ENCODE assay signal across 27 cellular contexts in the genomic region with DNA sequence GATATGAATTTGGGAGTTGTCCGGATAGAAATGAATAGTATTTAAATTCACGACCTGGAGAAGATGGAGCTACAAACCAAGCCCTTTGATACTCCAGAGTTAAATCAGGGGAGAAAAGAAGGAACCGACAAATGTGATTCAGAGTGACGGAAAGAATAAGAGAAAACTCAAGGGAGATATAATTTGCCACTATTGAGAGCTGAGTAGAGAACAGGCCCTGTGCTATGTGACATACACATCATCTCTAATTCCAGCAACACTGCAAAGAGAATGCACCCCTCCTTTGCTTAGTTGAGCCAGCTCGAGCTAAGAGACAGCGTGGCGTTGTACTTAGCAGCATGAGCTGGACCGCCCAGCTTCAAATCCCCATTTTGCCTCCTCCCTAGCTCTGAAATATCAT.
DNase-seq lines count a peak whose midpoint lies in the region; TF ChIP-seq lines count a peak whose summit lies in the region.
"Had no signal": no experiment of that assay in that cellular context is flagged by ENCODE, and none has a peak within 500 bp of the region (broad histone marks: within the 10 kb centered on the region; RNA-seq: fewer than 3 reads in every experiment).

No MANE protein-coding gene starts in this region.

- peaks cover 4% of the 10 kb centered on the region for H3F3A ChIP-seq in neural cell (ENCODE audit: insufficient read depth, low read length, poor library complexity, severe bottlenecking)

- no peak overlapping the region for H2AFZ ChIP-seq in neural cell (ENCODE audit: low read depth, low read length)

- H3K9ac ChIP-seq in neural cell (ENCODE audit: low read length) = no peak overlapping the region
- H3K9ac ChIP-seq: BLaER1; BLaER1 treated with 17β-estradiol and CSF1 and Interleukin-3, amounts not matched to agents 10 nM and 100 nM had no signal

- no peaks in the 10 kb centered on the region for H3K27me3 ChIP-seq in neural cell (ENCODE audit: insufficient read depth, low read depth, low read length)
- H3K27me3 ChIP-seq: BE2C; BLaER1; BLaER1 treated with 17β-estradiol and CSF1 and Interleukin-3, amounts not matched to agents 10 nM and 100 nM had no signal

- no peaks in the 10 kb centered on the region for H3K9me2 ChIP-seq in neural cell (ENCODE audit: insufficient read depth, low read length)

- no peaks in the 10 kb centered on the region for H4K20me1 ChIP-seq in neural cell (ENCODE audit: insufficient read depth)
- H4K20me1 ChIP-seq: BLaER1; BLaER1 treated with 17β-estradiol and CSF1 and Interleukin-3, amounts not matched to agents 10 nM and 100 nM had no signal

- peak overlapping the region; percentile 35 for H3K27ac ChIP-seq in neural cell (ENCODE audit: low read length)
- H3K27ac ChIP-seq: 22Rv1; A549; BLaER1; BLaER1 treated with 17β-estradiol and CSF1 and Interleukin-3, amounts not matched to agents 10 nM and 100 nM; C4-2B had no signal

- no peak overlapping the region for H3K4me3 ChIP-seq in neural cell (ENCODE audit: low read length)
- H3K4me3 ChIP-seq: A549; BLaER1; BLaER1 treated with 17β-estradiol and CSF1 and Interleukin-3, amounts not matched to agents 10 nM and 100 nM had no signal

- no peak overlapping the region for H3K4me2 ChIP-seq in neural cell (ENCODE audit: low read length)
- H3K4me2 ChIP-seq: A549; BLaER1; BLaER1 treated with 17β-estradiol and CSF1 and Interleukin-3, amounts not matched to agents 10 nM and 100 nM had no signal

- H3K36me3 ChIP-seq in neural cell (ENCODE audit: insufficient read depth, low read length) = no peaks in the 10 kb centered on the region
- H3K36me3 ChIP-seq: BE2C; BLaER1; BLaER1 treated with 17β-estradiol and CSF1 and Interleukin-3, amounts not matched to agents 10 nM and 100 nM had no signal

- TF ChIP-seq RAD21 in neural cell (conservative IDR thresholded peaks at IDR 0.05) = peak; percentile 12

- peak; percentile 64 for TF ChIP-seq EP300 in neural cell (conservative IDR thresholded peaks at IDR 0.05; ENCODE audit: poor library complexity, severe bottlenecking)

- no peaks in the 10 kb centered on the region for H3K79me2 ChIP-seq in neural cell (replicated peaks; ENCODE audit: insufficient read depth, low read length)

- TF ChIP-seq CTCF in neural cell (IDR thresholded peaks at IDR 0.05; ENCODE audit: poor library complexity, severe bottlenecking) = no peak

- no peak for DNase-seq in A172 (ENCODE audit: low spot score)
- DNase-seq: 8988T; ACHN; AML-193; BE2C; C1 segment of cervical spinal cord; Caco-2; Calu3; CD4-positive, alpha-beta memory T cell; CD4-positive, alpha-beta T cell; CD4-positive, CD25-positive, alpha-beta regulatory T cell; CD8-positive, alpha-beta memory T cell; CD8-positive, alpha-beta T cell; COR-L47; DMS 273 treated with DMSO at 0.1 percent for 48 hours; DMS153; DMS53; DMS79; DMS79 treated with DMSO at 0.1 percent for 48 hours; DND-41; EL had no signal

- no peaks in the 10 kb centered on the region for H3K9me3 ChIP-seq in neural cell (ENCODE audit: low read length)
- H3K9me3 ChIP-seq: A549; BE2C; BLaER1; BLaER1 treated with 17β-estradiol and CSF1 and Interleukin-3, amounts not matched to agents 10 nM and 100 nM; Caco-2 had no signal

TF ChIP-seq in neural cell, 6 proteins besides CTCF, POLR2A, EP300 and RAD21:
- peak; percentile 75 for TF ChIP-seq POLR2AphosphoS5 (IDR thresholded peaks at IDR 0.05)
- TF ChIP-seq TAF1 (IDR thresholded peaks at IDR 0.05; ENCODE audit: low read depth) = no peak
